Comparison of ENCODE assay signal across 16 cellular contexts in the genomic region with DNA sequence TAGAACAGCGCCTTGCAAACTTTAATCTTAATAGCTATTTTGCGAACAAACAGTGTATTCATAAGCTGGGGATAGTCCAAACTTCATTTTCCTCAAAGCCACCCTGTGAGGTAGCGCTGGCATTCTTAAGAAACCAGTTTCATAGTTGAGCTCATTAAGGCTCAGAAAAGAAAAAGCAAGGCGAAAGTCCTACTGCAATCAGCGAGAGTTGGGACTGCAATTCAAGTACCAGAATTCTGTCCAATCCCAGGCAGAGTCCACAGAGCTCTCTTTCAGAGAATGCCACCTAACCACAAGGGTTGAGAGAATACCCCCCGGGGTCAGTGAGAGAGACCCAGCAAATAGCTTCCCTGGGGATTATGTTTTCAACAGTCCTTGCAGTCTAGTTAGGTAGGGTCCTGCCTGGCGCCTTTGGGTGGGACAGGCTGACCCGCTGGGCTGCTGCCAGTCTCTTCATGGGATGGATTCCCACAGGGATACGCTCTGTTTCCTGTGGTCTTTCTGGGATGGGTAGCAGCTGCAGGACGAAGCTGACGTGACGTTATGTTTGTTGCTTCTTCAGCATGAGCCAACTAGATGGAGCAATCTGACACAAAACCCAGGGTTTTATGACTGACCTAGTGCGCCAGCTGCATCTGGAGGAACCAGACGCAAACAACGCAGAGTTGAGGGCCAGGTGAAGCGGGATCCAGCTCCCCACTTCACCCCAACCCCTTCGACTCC. TPM values are rescaled to one million over a fixed set of nuclear protein-coding genes. Genes with fewer than 3 reads are reported as not detected.
A peak's percentile ranks its signal among the peaks of the same experiment; 100 is the strongest.
DNase-seq lines count a peak whose midpoint lies in the region; ATAC-seq and TF ChIP-seq lines count a peak whose summit lies in the region.
"Had no signal": no experiment of that assay in that cellular context is flagged by ENCODE, and none has a peak within 500 bp of the region (broad histone marks: within the 10 kb centered on the region; RNA-seq: fewer than 3 reads in every experiment).

No MANE protein-coding gene starts in this region.

- H3K27me3 ChIP-seq in tibial nerve (no peaks in the 10 kb centered on the region), WERI-Rb-1 (ENCODE audit: insufficient read depth, low read depth, severe bottlenecking) (no peaks in the 10 kb centered on the region)

- DNase-seq in H4 (ENCODE audit: low spot score) (peak; percentile 81), brain pericyte (ENCODE audit: low read depth, low spot score) (peak; percentile 60), left colon (peak; percentile 18 to 30), tibial nerve (ENCODE audit: low spot score in 2 of 2) (peak; percentile 51 to 54), WERI-Rb-1 (no peak)
- DNase-seq in T-helper 2 cell treated with Interferon-gamma antibody and Interleukin-4, amounts not matched to agents 5 μg/mL and 100 μg/mL, for 36 hours (ENCODE audit: low spot score), result no peak
- DNase-seq: activated CD4-positive, alpha-beta T cell treated with anti-CD3 and anti-CD28 coated beads for 48 hours; activated T-cell treated with anti-CD3 and anti-CD28 coated beads, Interleukin-2, amount 50 U/mL, for 4 hours; amniotic stem cell; H9; naive thymus-derived CD8-positive, alpha-beta T cell; NCI-H2227 treated with DMSO at 0.1 percent for 48 hours; stimulated activated CD4-positive, alpha-beta T cell treated with anti-CD3 and anti-CD28 coated beads, Interleukin-4, amount 100 ng/mL, for 24 hours; T-helper 2 cell had no signal

- H3K4me1 Mint-ChIP-seq in T-helper 2 cell treated with Interferon-gamma antibody and Interleukin-4, amounts not matched to agents 5 μg/mL and 100 μg/mL, for 36 hours (ENCODE audit: low read depth), result no peaks in the 10 kb centered on the region
- H3K4me1 Mint-ChIP-seq: naive thymus-derived CD8-positive, alpha-beta T cell; stimulated activated effector memory CD8-positive, alpha-beta T cell treated with anti-CD3 and anti-CD28 coated beads, Interleukin-12 subunit alpha, Interleukin-12 subunit beta, amount 100 ng/mL, for 72 hours had no signal

- H3K4me1 ChIP-seq in tibial nerve, result peaks cover 0 to 9% (median 0%) of the 10 kb centered on the region in 4 donors

- ATAC-seq in left colon, result no peak
- no peak for ATAC-seq in HG02981 (IDR thresholded peaks at IDR 0.05; ENCODE audit: unreplicated experiment)
- ATAC-seq: activated T-cell treated with anti-CD3 and anti-CD28 coated beads, Interleukin-2, amount 50 U/mL, for 4 hours; naive thymus-derived CD8-positive, alpha-beta T cell; stimulated activated effector memory CD8-positive, alpha-beta T cell treated with anti-CD3 and anti-CD28 coated beads, Interleukin-12 subunit alpha, Interleukin-12 subunit beta, amount 100 ng/mL, for 72 hours had no signal

- H3K9me3 Mint-ChIP-seq in T-helper 2 cell treated with Interferon-gamma antibody and Interleukin-4, amounts not matched to agents 5 μg/mL and 100 μg/mL, for 36 hours, result no peaks in the 10 kb centered on the region
- H3K9me3 Mint-ChIP-seq: activated T-cell treated with anti-CD3 and anti-CD28 coated beads, Interleukin-2, amount 50 U/mL, for 4 hours; H9; naive thymus-derived CD8-positive, alpha-beta T cell; stimulated activated effector memory CD8-positive, alpha-beta T cell treated with anti-CD3 and anti-CD28 coated beads, Interleukin-12 subunit alpha, Interleukin-12 subunit beta, amount 100 ng/mL, for 72 hours had no signal

- H3K36me3 Mint-ChIP-seq in T-helper 2 cell treated with Interferon-gamma antibody and Interleukin-4, amounts not matched to agents 5 μg/mL and 100 μg/mL, for 36 hours (ENCODE audit: low read depth), result no peaks in the 10 kb centered on the region
- H3K36me3 Mint-ChIP-seq: naive thymus-derived CD8-positive, alpha-beta T cell; stimulated activated effector memory CD8-positive, alpha-beta T cell treated with anti-CD3 and anti-CD28 coated beads, Interleukin-12 subunit alpha, Interleukin-12 subunit beta, amount 100 ng/mL, for 72 hours had no signal

- TF ChIP-seq POLR2A in tibial nerve (IDR thresholded peaks at IDR 0.05), result no peak

- no peak for TF ChIP-seq CTCF in tibial nerve (IDR thresholded peaks at IDR 0.05)
- no peak for TF ChIP-seq CTCF in WERI-Rb-1 (IDR thresholded peaks at IDR 0.05; ENCODE audit: low read depth, low read length)

- H3K4me3 Mint-ChIP-seq in T-helper 2 cell treated with Interferon-gamma antibody and Interleukin-4, amounts not matched to agents 5 μg/mL and 100 μg/mL, for 36 hours, result no peak overlapping the region
- H3K4me3 Mint-ChIP-seq: activated T-cell treated with anti-CD3 and anti-CD28 coated beads, Interleukin-2, amount 50 U/mL, for 4 hours; H9; naive thymus-derived CD8-positive, alpha-beta T cell; stimulated activated effector memory CD8-positive, alpha-beta T cell treated with anti-CD3 and anti-CD28 coated beads, Interleukin-12 subunit alpha, Interleukin-12 subunit beta, amount 100 ng/mL, for 72 hours had no signal

- no peaks in the 10 kb centered on the region for H3K27me3 Mint-ChIP-seq in T-helper 2 cell treated with Interferon-gamma antibody and Interleukin-4, amounts not matched to agents 5 μg/mL and 100 μg/mL, for 36 hours (ENCODE audit: low read depth)

- peak in 1 of 2 donors; percentile 71 for TF ChIP-seq EP300 in tibial nerve (IDR thresholded peaks at IDR 0.05)

- no peak overlapping the region for H3K27ac Mint-ChIP-seq in T-helper 2 cell treated with Interferon-gamma antibody and Interleukin-4, amounts not matched to agents 5 μg/mL and 100 μg/mL, for 36 hours
- H3K27ac Mint-ChIP-seq: H9; naive thymus-derived CD8-positive, alpha-beta T cell; stimulated activated effector memory CD8-positive, alpha-beta T cell treated with anti-CD3 and anti-CD28 coated beads, Interleukin-12 subunit alpha, Interleukin-12 subunit beta, amount 100 ng/mL, for 72 hours had no signal

- H3K36me3 ChIP-seq in tibial nerve (no peaks in the 10 kb centered on the region), WERI-Rb-1 (no peaks in the 10 kb centered on the region)

- H3K27ac ChIP-seq in tibial nerve, result peak overlapping the region in 2 of 4 donors; percentile 7 to 45
- no peak overlapping the region for H3K27ac ChIP-seq in WERI-Rb-1

- H3K9me3 ChIP-seq in tibial nerve (no peaks in the 10 kb centered on the region), WERI-Rb-1 (ENCODE audit: severe bottlenecking) (no peaks in the 10 kb centered on the region)

- 76 to 81% methylated on average over 17 of the region's 17 CpGs for WGBS in tibial nerve, 2 donors

- intact Hi-C loops in left colon (cut with DNase I, micrococcal nuclease), result no loop called here

- H3K4me3 ChIP-seq in tibial nerve (no peak overlapping the region), WERI-Rb-1 (ENCODE audit: low read depth, low read length) (no peak overlapping the region)

RNA-seq across cellular contexts. Expression of gene BMPER, which starts 16.0 kb away (rescaled TPM):
- total RNA-seq in H4 (2014; rRNA removed; shearing (Covaris generic)), result 0.08 and 0.19 TPM in 2 replicates
- total RNA-seq in left colon (1 to 10 TPM; 1.2 to 1.5 TPM), tibial nerve (10 to 100 TPM in 2 of 4 donors, 1 to 10 TPM in 2; 3.1 to 33.3 (median 8.0) TPM)
- total RNA-seq: naive thymus-derived CD8-positive, alpha-beta T cell had no signal

Comparison
In these comparisons a context has a peak if more than half of its experiments do, and no peak if none do; other contexts are left out.
1. DNase-seq: peak in H4 (single experiment), brain pericyte (single experiment), left colon (2 of 2) and tibial nerve (2 of 2); none in WERI-Rb-1 (single experiment) and T-helper 2 cell treated with Interferon-gamma antibody and Interleukin-4, amounts not matched to agents 5 μg/mL and 100 μg/mL, for 36 hours (single experiment).